In genomic region chr10:59967079-59967478, GRCh38 we compare ENCODE assay signal across 1 cellular context.
TF ChIP-seq lines count a peak whose summit lies in the region.

No MANE protein-coding gene starts in this region.

TF ChIP-seq in K562, 482 proteins besides CTCF, POLR2A, EP300 and RAD21 (continued from another document):
- no peak for TF ChIP-seq RNF219 (CRISPR knock-in tag; IDR thresholded peaks at IDR 0.05)
- no peak for TF ChIP-seq RBFOX2 (IDR thresholded peaks at IDR 0.05; ENCODE audit: low read depth, low read length)
- TF ChIP-seq C11orf30 (IDR thresholded peaks at IDR 0.05; ENCODE audit: low read depth), result no peak
- TF ChIP-seq SMARCA4 (IDR thresholded peaks at IDR 0.05), result no peak
- TF ChIP-seq ZHX1 (conservative IDR thresholded peaks at IDR 0.05; ENCODE audit: low read length), result no peak
- TF ChIP-seq ZNF384 (IDR thresholded peaks at IDR 0.05; ENCODE audit: low read depth, low read length), result no peak
- no peak for TF ChIP-seq ZNF445 (CRISPR knock-in tag; IDR thresholded peaks at IDR 0.05; ENCODE audit: low read depth)
- no peak for TF ChIP-seq ZNF263 (CRISPR knock-in tag; IDR thresholded peaks at IDR 0.05; ENCODE audit: borderline replicate concordance)
TF ChIP-seq in K562: peak in this region for 0.
